ENCODE assay signal across 15 cellular contexts in genomic region chr12:68122236-68122920, GRCh38.
DNase-seq lines count a peak whose midpoint lies in the region; FAIRE-seq and TF ChIP-seq lines count a peak whose summit lies in the region.
"Had no signal": no experiment of that assay in that cellular context is flagged by ENCODE, and none has a peak within 500 bp of the region (broad histone marks: within the 10 kb centered on the region; RNA-seq: fewer than 3 reads in every experiment).

No MANE protein-coding gene starts in this region.

- DNase-seq in GM19239 (ENCODE audit: insufficient read length, low spot score) (no peak), NAMALWA (ENCODE audit: low spot score) (peak; percentile 9), astrocyte of the spinal cord (ENCODE audit: low read depth, low spot score) (peak; percentile 13), non-pigmented ciliary epithelial cell (ENCODE audit: low read depth) (peak; percentile 32), iPS-NIHi7 (ENCODE audit: extremely low spot score) (no peak), AG08395 (ENCODE audit: low spot score) (no peak), NCI-H524 (lab: John Stamatoyannopoulos, UW) (no peak)
- no peak for DNase-seq in activated naive CD4-positive, alpha-beta T cell treated with Interleukin-2 at 50 U/mL for 16 hours
- DNase-seq: ACHN; CD8-positive, alpha-beta memory T cell; HFFc6; NCI-H1436 treated with DMSO at 0.1 percent for 48 hours; NCI-H226; NCI-H748 treated with DMSO at 0.1 percent for 48 hours had no signal

- no peak for TF ChIP-seq CTCF in astrocyte of the spinal cord (IDR thresholded peaks at IDR 0.05; ENCODE audit: low read depth, low read length)

- FAIRE-seq in GM19239 (lab: Jason Lieb, UNC) = peak; percentile 47
- FAIRE-seq: HepG2 had no signal

- no peak overlapping the region for H3K4me3 ChIP-seq in astrocyte of the spinal cord (ENCODE audit: low read depth, low read length)

- in situ Hi-C loops in astrocyte of the spinal cord (cut with HindIII; ENCODE audit: low sequenced_read_pairs) = no loop called here

Comparison
In these comparisons a context has a peak if more than half of its experiments do, and no peak if none do; other contexts are left out.
1. DNase-seq: peak in NAMALWA (single experiment), astrocyte of the spinal cord (single experiment) and non-pigmented ciliary epithelial cell (single experiment); none in GM19239 (single experiment), iPS-NIHi7 (single experiment), AG08395 (single experiment), NCI-H524 (0 of 2) and activated naive CD4-positive, alpha-beta T cell treated with Interleukin-2 at 50 U/mL for 16 hours (single experiment).